ENCODE assay signal across 1 cellular context in the genomic region with DNA sequence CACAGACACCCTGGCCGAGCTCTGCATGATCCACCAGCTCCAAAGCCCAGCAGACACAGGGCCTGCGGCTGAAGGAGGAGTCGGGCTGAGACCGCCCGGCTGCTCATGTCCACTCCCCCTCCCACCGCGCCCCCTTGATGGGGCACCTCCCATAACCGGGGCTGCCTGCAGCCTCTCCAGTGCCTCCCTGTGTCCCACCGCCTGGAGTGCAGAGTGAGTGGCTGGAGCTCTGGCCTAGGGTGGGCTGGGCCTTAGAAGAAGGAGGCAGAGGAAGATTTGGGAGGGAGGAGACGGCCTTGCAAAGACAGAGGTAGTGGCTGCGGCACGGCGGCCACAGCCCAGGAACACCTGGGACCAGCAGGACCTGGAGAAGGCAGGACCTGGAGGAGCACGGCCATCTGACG.
TF ChIP-seq lines count a peak whose summit lies in the region.

No MANE protein-coding gene starts in this region.

TF ChIP-seq in GM23338, 12 proteins besides CTCF, POLR2A, EP300 and RAD21 (continued from another document):
- TF ChIP-seq ZNF462 (CRISPR knock-in tag; IDR thresholded peaks at IDR 0.05) (no peak), ZNF331 (CRISPR knock-in tag; IDR thresholded peaks at IDR 0.05; ENCODE audit: low read depth) (no peak), JUNB (IDR thresholded peaks at IDR 0.05; ENCODE audit: unreplicated experiment) (no peak), NANOG (IDR thresholded peaks at IDR 0.05; ENCODE audit: borderline replicate concordance) (no peak), EZH2 (IDR thresholded peaks at IDR 0.05; ENCODE audit: low read depth, unreplicated experiment) (no peak), EZH2phosphoT487 (IDR thresholded peaks at IDR 0.05; ENCODE audit: unreplicated experiment) (no peak)
- TF ChIP-seq, protein P1, sequence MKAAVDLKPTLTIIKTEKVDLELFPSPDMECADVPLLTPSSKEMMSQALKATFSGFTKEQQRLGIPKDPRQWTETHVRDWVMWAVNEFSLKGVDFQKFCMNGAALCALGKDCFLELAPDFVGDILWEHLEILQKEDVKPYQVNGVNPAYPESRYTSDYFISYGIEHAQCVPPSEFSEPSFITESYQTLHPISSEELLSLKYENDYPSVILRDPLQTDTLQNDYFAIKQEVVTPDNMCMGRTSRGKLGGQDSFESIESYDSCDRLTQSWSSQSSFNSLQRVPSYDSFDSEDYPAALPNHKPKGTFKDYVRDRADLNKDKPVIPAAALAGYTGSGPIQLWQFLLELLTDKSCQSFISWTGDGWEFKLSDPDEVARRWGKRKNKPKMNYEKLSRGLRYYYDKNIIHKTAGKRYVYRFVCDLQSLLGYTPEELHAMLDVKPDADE (IDR thresholded peaks at IDR 0.05) = no peak
